Comparison of ENCODE assay signal across 8 cellular contexts in genomic region chr1:165914136-165914798, GRCh38.
DNase-seq lines count a peak whose midpoint lies in the region; ATAC-seq and TF ChIP-seq lines count a peak whose summit lies in the region.

No MANE protein-coding gene starts in this region.

- CTCF ChIA-PET in HEK293 (lab: Yijun Ruan, JAX), result interaction anchor here (0.6 to 7.2 kb wide), 34 partner anchors 9 to 600 kb away, joined by 3 to 75 read pairs (median 4); partner anchors contain the start of gene TMCO1

- POLR2A ChIA-PET in HEK293 (lab: Yijun Ruan, JAX), result interaction anchor here (1.2 kb wide), 1 partner anchor 197 kb away, joined by 13 read pairs; no protein-coding TSS in a partner anchor

- H3K9me3 Mint-ChIP-seq in activated naive CD8-positive, alpha-beta T cell treated with anti-CD3 and anti-CD28 coated beads for 36 hours, result no peaks in the 10 kb centered on the region

- peaks cover 3% of the 10 kb centered on the region; the same call in 1 of the 2 replicates for H3F3A ChIP-seq in MM.1S (ENCODE audit: insufficient read depth, low read length)

- ATAC-seq in heart left ventricle, result peak; percentile 53 to 86 (median 78)
- ATAC-seq in HG03457 (IDR thresholded peaks at IDR 0.05; ENCODE audit: unreplicated experiment), result no peak

- H3K4me3 Mint-ChIP-seq in activated naive CD8-positive, alpha-beta T cell treated with anti-CD3 and anti-CD28 coated beads for 36 hours, result no peak overlapping the region

- no peaks in the 10 kb centered on the region for H3K9me2 ChIP-seq in MM.1S (replicated peaks; ENCODE audit: insufficient read depth, low read length)

- peaks cover 5% of the 10 kb centered on the region for H3K27me3 Mint-ChIP-seq in activated naive CD8-positive, alpha-beta T cell treated with anti-CD3 and anti-CD28 coated beads for 36 hours

- no peaks in the 10 kb centered on the region for H4K20me1 ChIP-seq in MM.1S (ENCODE audit: insufficient read depth, low read length)

- H3K9ac ChIP-seq in MM.1S (ENCODE audit: low read length), result no peak overlapping the region
- H3K9ac ChIP-seq in SK-N-MC (ENCODE audit: insufficient read length), result no peak overlapping the region

- peaks cover 2% of the 10 kb centered on the region for H3K36me3 Mint-ChIP-seq in activated naive CD8-positive, alpha-beta T cell treated with anti-CD3 and anti-CD28 coated beads for 36 hours

- no peaks in the 10 kb centered on the region for H3K9me3 ChIP-seq in HEK293 (ENCODE audit: control insufficient read depth, insufficient read depth, low read depth, low read length)
- H3K9me3 ChIP-seq in MM.1S (replicated peaks; ENCODE audit: insufficient read depth, low read length), result no peaks in the 10 kb centered on the region
- no peaks in the 10 kb centered on the region for H3K9me3 ChIP-seq in SK-N-MC (ENCODE audit: low read depth, low read length)
- H3K9me3 ChIP-seq in heart left ventricle, result no peaks in the 10 kb centered on the region

- H3K4me1 ChIP-seq in HEK293 (ENCODE audit: control insufficient read depth, insufficient read depth, low read length), result no peaks in the 10 kb centered on the region
- H3K4me1 ChIP-seq in MM.1S (ENCODE audit: low read length), result no peaks in the 10 kb centered on the region
- H3K4me1 ChIP-seq in heart left ventricle, result peaks cover 0 to 20% (median 10%) of the 10 kb centered on the region in 12 donors

- peak; percentile 84 for TF ChIP-seq CTCF in GM12865 (IDR thresholded peaks at IDR 0.05; ENCODE audit: insufficient read depth, low read depth, low read length, missing control alignments)
- peak; percentile 80 for TF ChIP-seq CTCF in HEK293 (tag by site-specific recombination; IDR thresholded peaks at IDR 0.05)
- TF ChIP-seq CTCF in MM.1S (IDR thresholded peaks at IDR 0.05; ENCODE audit: low read length), result peak; percentile 98
- peak; percentile 75 to 94 (median 84) for TF ChIP-seq CTCF in heart left ventricle (IDR thresholded peaks at IDR 0.05)

- peaks cover 0 to 23% of the 10 kb centered on the region in 2 experiments; a peak in 1 of 3 replicates for H3K36me3 ChIP-seq in HEK293 (ENCODE audit: control insufficient read depth in 2 of 2, insufficient read depth in 1 of 2, low read length in 2 of 2)
- H3K36me3 ChIP-seq in MM.1S (replicated peaks; ENCODE audit: insufficient read depth, low read length), result no peaks in the 10 kb centered on the region
- H3K36me3 ChIP-seq in SK-N-MC (ENCODE audit: insufficient read depth, low read length), result peaks cover 19% of the 10 kb centered on the region; the same call in 1 of the 2 replicates
- peaks cover 0 to 2% (median 0%) of the 10 kb centered on the region in 9 donors for H3K36me3 ChIP-seq in heart left ventricle

- DNase-seq in GM12865 (ENCODE audit: low read depth) (peak; percentile 81), MM.1S (peak; percentile 80), SK-N-MC (ENCODE audit: low read depth, low spot score) (peak; percentile 59), heart left ventricle (peak in 2 of 5 donors; percentile 50 to 65), renal cortical epithelial cell (ENCODE audit: low read depth) (peak; percentile 75)
- DNase-seq in activated naive CD8-positive, alpha-beta T cell treated with anti-CD3 and anti-CD28 coated beads for 36 hours, result peak; percentile 47

- intact Hi-C loops in heart left ventricle (cut with DNase I), result loop anchor here (1.0 to 10.0 kb wide), 15 partner anchors 87 to 522 kb away; partner anchors contain the start of genes TMCO1 (in 3 of the 10) and UCK2 (in 2 of the 10)

- no peak overlapping the region for H3K4me3 ChIP-seq in GM12865 (ENCODE audit: low read depth, low read length)
- H3K4me3 ChIP-seq in HEK293 (ENCODE audit: low read depth, low read length), result no peak overlapping the region
- H3K4me3 ChIP-seq in MM.1S (ENCODE audit: low read length), result no peak overlapping the region
- H3K4me3 ChIP-seq in SK-N-MC, result no peak overlapping the region
- no peak overlapping the region for H3K4me3 ChIP-seq in heart left ventricle

- no peak for TF ChIP-seq POLR2A in heart left ventricle (IDR thresholded peaks at IDR 0.05)

- H3K27me3 ChIP-seq in MM.1S (replicated peaks; ENCODE audit: insufficient read depth, low read length) (no peaks in the 10 kb centered on the region), heart left ventricle (no peaks in the 10 kb centered on the region)

- no peak overlapping the region for H3K27ac Mint-ChIP-seq in activated naive CD8-positive, alpha-beta T cell treated with anti-CD3 and anti-CD28 coated beads for 36 hours

- H3K79me2 ChIP-seq in MM.1S (ENCODE audit: low read length), result no peaks in the 10 kb centered on the region

- H3K27ac ChIP-seq in HEK293 (ENCODE audit: extremely low read depth, low read depth, low read length), result no peak overlapping the region
- no peak overlapping the region for H3K27ac ChIP-seq in MM.1S (ENCODE audit: low read length)
- H3K27ac ChIP-seq in SK-N-MC, result no peak overlapping the region
- no peak overlapping the region for H3K27ac ChIP-seq in heart left ventricle

- H3K4me1 Mint-ChIP-seq in activated naive CD8-positive, alpha-beta T cell treated with anti-CD3 and anti-CD28 coated beads for 36 hours, result peaks cover 3% of the 10 kb centered on the region

- no peak overlapping the region for H3K4me2 ChIP-seq in MM.1S (ENCODE audit: low read depth, low read length)

- 2 to 7% (median 4%) methylated on average over 4 of the region's 4 CpGs for WGBS in heart left ventricle, 4 donors

- H2AFZ ChIP-seq in MM.1S (ENCODE audit: low read length), result no peak overlapping the region

TF ChIP-seq in HEK293, 187 proteins besides CTCF, POLR2A, EP300 and RAD21:
- peak; percentile 42; the same call in 1 of the 2 replicates for TF ChIP-seq ZNF664 (tag by site-specific recombination; IDR thresholded peaks at IDR 0.05)
- no peak for TF ChIP-seq SCRT1 (tag by site-specific recombination; IDR thresholded peaks at IDR 0.05; ENCODE audit: borderline replicate concordance)
- TF ChIP-seq ZNF654 (tag by site-specific recombination; IDR thresholded peaks at IDR 0.05; ENCODE audit: low read depth), result peak; percentile 95
- no peak for TF ChIP-seq ZNF354C (tag by site-specific recombination; IDR thresholded peaks at IDR 0.05; ENCODE audit: borderline replicate concordance, low read depth)
- TF ChIP-seq OSR2 (tag by site-specific recombination; IDR thresholded peaks at IDR 0.05), result no peak
- TF ChIP-seq HOXA7 (CRISPR knock-in tag; IDR thresholded peaks at IDR 0.05; ENCODE audit: borderline replicate concordance), result no peak
- TF ChIP-seq ZNF518A (tag by site-specific recombination; conservative IDR thresholded peaks at IDR 0.05; ENCODE audit: low read depth), result 0 out of 2 replicates have a peak, but pooled peaks have one; percentile 14
- 0 out of 2 replicates have a peak, but pooled peaks have one; percentile 36 for TF ChIP-seq ZEB2 (tag by site-specific recombination; IDR thresholded peaks at IDR 0.05)
- TF ChIP-seq KLF10 (tag by site-specific recombination; IDR thresholded peaks at IDR 0.05), result no peak
- TF ChIP-seq PRDM1 (tag by site-specific recombination; IDR thresholded peaks at IDR 0.05), result peak; percentile 74
- no peak for TF ChIP-seq RBAK (tag by site-specific recombination; IDR thresholded peaks at IDR 0.05)
- peak; percentile 36; the same call in 1 of the 2 replicates for TF ChIP-seq ZNF660 (tag by site-specific recombination; IDR thresholded peaks at IDR 0.05)
- 0 out of 2 replicates have a peak, but pooled peaks have one; percentile 59 for TF ChIP-seq ZNF2 (tag by site-specific recombination; IDR thresholded peaks at IDR 0.05)
- no peak for TF ChIP-seq SP2 (tag by site-specific recombination; IDR thresholded peaks at IDR 0.05)
